ENCODE assay signal across 9 cellular contexts in the genomic region with DNA sequence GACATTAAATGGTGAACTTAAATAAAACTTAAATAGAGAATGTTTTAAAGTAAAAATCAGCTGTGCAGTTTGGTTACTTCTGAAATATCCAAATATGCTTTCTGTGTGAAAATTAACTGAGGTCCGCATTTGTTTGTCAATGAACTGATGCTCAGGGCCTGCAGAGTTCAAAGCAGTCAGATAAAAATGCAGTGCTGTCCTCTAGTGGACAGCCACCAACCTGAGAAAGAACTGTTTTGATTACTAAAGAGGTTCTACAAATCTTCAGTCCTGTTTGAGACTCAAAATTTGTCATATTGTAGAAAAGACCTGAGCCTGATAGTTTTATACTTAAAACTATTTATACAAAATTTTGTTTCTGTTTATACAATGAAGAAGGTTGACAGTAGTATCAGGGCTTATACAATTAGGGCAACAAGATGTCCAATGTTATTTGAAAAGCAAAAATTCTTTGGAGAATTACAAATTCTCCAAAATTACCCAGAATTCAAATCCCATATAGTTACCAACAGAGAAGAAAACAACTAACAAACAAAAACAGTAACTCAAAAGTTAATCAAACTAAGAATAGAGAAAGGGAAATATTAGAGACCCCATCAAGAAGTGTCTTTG.
A peak's percentile ranks its signal among the peaks of the same experiment; 100 is the strongest.
DNase-seq lines count a peak whose midpoint lies in the region; ATAC-seq, FAIRE-seq and TF ChIP-seq lines count a peak whose summit lies in the region.
"Had no signal": no experiment of that assay in that cellular context is flagged by ENCODE, and none has a peak within 500 bp of the region (broad histone marks: within the 10 kb centered on the region; RNA-seq: fewer than 3 reads in every experiment).

No MANE protein-coding gene starts in this region.

- H3K36me3 Mint-ChIP-seq in Calu3 (ENCODE audit: insufficient read depth, unreplicated experiment) (no peaks in the 10 kb centered on the region), neural progenitor cell (no peaks in the 10 kb centered on the region)
- H3K36me3 Mint-ChIP-seq in effector memory CD8-positive, alpha-beta T cell (ENCODE audit: insufficient read depth): no peaks in the 10 kb centered on the region

- no peak overlapping the region for H3K4me2 ChIP-seq in neural progenitor cell

- DNase-seq in Calu3 (peak; percentile 29), HS-5 (ENCODE audit: low read depth) (peak; percentile 9), OCI-M1 (lab: John Stamatoyannopoulos, UW) (peak; percentile 77), neural progenitor cell (ENCODE audit: low spot score) (peak; percentile 68)
- no peak for DNase-seq in effector memory CD8-positive, alpha-beta T cell
- no peak for DNase-seq in stimulated activated naive CD4-positive, alpha-beta T cell treated with Interleukin-2 at 50 U/mL for 16 hours (lab: John Stamatoyannopoulos, UW)

- H3K27me3 ChIP-seq in neural progenitor cell: no peaks in the 10 kb centered on the region
- H3K27me3 ChIP-seq: SJSA1 had no signal

- no peak overlapping the region for H3K4me3 ChIP-seq in neural progenitor cell
- H3K4me3 ChIP-seq: SJSA1 had no signal

- H3K4me1 Mint-ChIP-seq in Calu3 (ENCODE audit: low read depth, unreplicated experiment) (peaks cover 12% of the 10 kb centered on the region), neural progenitor cell (peaks cover 36% of the 10 kb centered on the region)
- H3K4me1 Mint-ChIP-seq in effector memory CD8-positive, alpha-beta T cell (ENCODE audit: low read depth in 2 of 2): no peaks in the 10 kb centered on the region

- H3K9me3 ChIP-seq in neural progenitor cell (ENCODE audit: low read depth): no peaks in the 10 kb centered on the region
- H3K9me3 ChIP-seq: SJSA1 had no signal

- H3K4me3 Mint-ChIP-seq in Calu3 (ENCODE audit: low read depth, unreplicated experiment): no peak overlapping the region
- no peak overlapping the region for H3K4me3 Mint-ChIP-seq in neural progenitor cell
- no peak overlapping the region for H3K4me3 Mint-ChIP-seq in effector memory CD8-positive, alpha-beta T cell

- no peak for ATAC-seq in effector memory CD8-positive, alpha-beta T cell (replicated peaks)
- ATAC-seq in GM18519 (IDR thresholded peaks at IDR 0.05; ENCODE audit: low FRiP score, unreplicated experiment): no peak

- peaks cover 44% of the 10 kb centered on the region for H3K4me1 ChIP-seq in neural progenitor cell

- no peaks in the 10 kb centered on the region for H3K79me2 ChIP-seq in neural progenitor cell (ENCODE audit: low read depth)

- H4K20me1 ChIP-seq in neural progenitor cell (ENCODE audit: low read depth): peaks cover 25% of the 10 kb centered on the region

- H3K27me3 Mint-ChIP-seq in Calu3 (ENCODE audit: unreplicated experiment) (no peaks in the 10 kb centered on the region), neural progenitor cell (ENCODE audit: insufficient read depth, low read depth) (peaks cover 4% of the 10 kb centered on the region)
- no peaks in the 10 kb centered on the region for H3K27me3 Mint-ChIP-seq in effector memory CD8-positive, alpha-beta T cell

- H3K27ac Mint-ChIP-seq in Calu3 (ENCODE audit: unreplicated experiment) (no peak overlapping the region), neural progenitor cell (no peak overlapping the region)
- no peak overlapping the region for H3K27ac Mint-ChIP-seq in effector memory CD8-positive, alpha-beta T cell

- H3K27ac ChIP-seq in neural progenitor cell: no peak overlapping the region
- H3K27ac ChIP-seq: SJSA1 had no signal

- peaks cover 3% of the 10 kb centered on the region for H3K36me3 ChIP-seq in neural progenitor cell
- H3K36me3 ChIP-seq: SJSA1 had no signal

- TF ChIP-seq CTCF in Calu3 (IDR thresholded peaks at IDR 0.05; ENCODE audit: unreplicated experiment) (peak; percentile 71), neural progenitor cell (IDR thresholded peaks at IDR 0.05) (peak; percentile 92)

- BruUV-seq in Calu3 (replicated peaks; lab: Mats Ljungman, UMichigan): no TSS peak

- H3K9ac ChIP-seq in neural progenitor cell: no peak overlapping the region

- intact Hi-C loops in Calu3 (cut with micrococcal nuclease; ENCODE audit: unreplicated experiment): loop anchor here (1.0 to 10.0 kb wide), 3 partner anchors 364 to 490 kb away; no protein-coding TSS in a partner anchor

- peak; percentile 86 for FAIRE-seq in endometrium (lab: Jason Lieb, UNC)

- H3K9me3 Mint-ChIP-seq in Calu3 (ENCODE audit: low read depth, unreplicated experiment) (no peaks in the 10 kb centered on the region), neural progenitor cell (peaks cover 3% of the 10 kb centered on the region)
- H3K9me3 Mint-ChIP-seq in effector memory CD8-positive, alpha-beta T cell: no peaks in the 10 kb centered on the region

- CTCF ChIA-PET in Calu3 (lab: Charles Lee): interaction anchor here (0.6 kb wide), 1 partner anchor 453 kb away, joined by 5 read pairs; no protein-coding TSS in a partner anchor

- H3F3A ChIP-seq in neural progenitor cell (ENCODE audit: low read depth): peaks cover 40% of the 10 kb centered on the region

- H2AFZ ChIP-seq in neural progenitor cell (replicated peaks): no peak overlapping the region

Comparison
In these comparisons a context has a peak if more than half of its experiments do, and no peak if none do; other contexts are left out.
1. DNase-seq: peak in Calu3 (single experiment), HS-5 (single experiment), OCI-M1 (single experiment) and neural progenitor cell (single experiment); none in effector memory CD8-positive, alpha-beta T cell (0 of 3) and stimulated activated naive CD4-positive, alpha-beta T cell treated with Interleukin-2 at 50 U/mL for 16 hours (single experiment).